22 cellular contexts compared by ENCODE assay signal in genomic region chr7:54090652-54091213, GRCh38.
DNase-seq lines count a peak whose midpoint lies in the region; ATAC-seq, FAIRE-seq and TF ChIP-seq lines count a peak whose summit lies in the region.
"Had no signal": no experiment of that assay in that cellular context is flagged by ENCODE, and none has a peak within 500 bp of the region (broad histone marks: within the 10 kb centered on the region; RNA-seq: fewer than 3 reads in every experiment).

No MANE protein-coding gene starts in this region.

- H3K4me3 Mint-ChIP-seq in WTC11 (no peak overlapping the region), neural progenitor cell (no peak overlapping the region)
- H3K4me3 Mint-ChIP-seq: CD4-positive, alpha-beta T cell; HFFc6 had no signal

- ATAC-seq in WTC11 (peak; percentile 92), GM21390 (IDR thresholded peaks at IDR 0.05; ENCODE audit: unreplicated experiment) (no peak), Right ventricle myocardium superior (ENCODE audit: poor library complexity) (no peak)
- ATAC-seq: HCT116, HepG2 had no signal

- CTCF ChIA-PET in WTC11 (lab: Charles Lee), result no interaction called here

- no peak for DNase-seq in H54 (ENCODE audit: insufficient read length, low spot score)
- no peak for DNase-seq in WTC11 (ENCODE audit: low spot score)
- DNase-seq in iPS DF 4.7 (ENCODE audit: extremely low read depth, low spot score), result peak; percentile 16
- DNase-seq in neural progenitor cell (ENCODE audit: low spot score), result no peak
- no peak for DNase-seq in Right ventricle myocardium superior
- DNase-seq in G401 (ENCODE audit: low spot score), result no peak
- DNase-seq: ACHN; BE2C; C1 segment of cervical spinal cord; Caco-2; CD4-positive, alpha-beta T cell; DMS79; H7; HFFc6; KBM-7 had no signal

- TF ChIP-seq POLR2A in H54 (IDR thresholded peaks at IDR 0.05; ENCODE audit: low read depth, low read length), result no peak

- H3K27me3 ChIP-seq in neural progenitor cell, result no peaks in the 10 kb centered on the region
- H3K27me3 ChIP-seq: BE2C had no signal

- TF ChIP-seq CTCF in WTC11 (IDR thresholded peaks at IDR 0.05) (no peak), neural progenitor cell (IDR thresholded peaks at IDR 0.05) (no peak)

- H3K27ac Mint-ChIP-seq in WTC11 (no peak overlapping the region), neural progenitor cell (no peak overlapping the region)
- H3K27ac Mint-ChIP-seq: CD4-positive, alpha-beta T cell; HFFc6; IgD-negative memory B cell had no signal

- POLR2A ChIA-PET in WTC11 (lab: Charles Lee), result no interaction called here

- H3K4me1 Mint-ChIP-seq in WTC11, result peaks cover 7% of the 10 kb centered on the region
- H3K4me1 Mint-ChIP-seq in neural progenitor cell, result no peaks in the 10 kb centered on the region
- H3K4me1 Mint-ChIP-seq: IgD-negative memory B cell had no signal

- H3K36me3 ChIP-seq in neural progenitor cell, result no peaks in the 10 kb centered on the region
- H3K36me3 ChIP-seq: BE2C had no signal

- FAIRE-seq in H54 (lab: Jason Lieb, UNC), result peak; percentile 38
- FAIRE-seq: A204.1, D721Med, GM12878, HepG2 had no signal

- H3K27me3 Mint-ChIP-seq in WTC11 (ENCODE audit: low read depth), result no peaks in the 10 kb centered on the region
- no peaks in the 10 kb centered on the region for H3K27me3 Mint-ChIP-seq in neural progenitor cell (ENCODE audit: insufficient read depth, low read depth)
- H3K27me3 Mint-ChIP-seq: CD4-positive, alpha-beta T cell; IgD-negative memory B cell had no signal

- H3K4me3 ChIP-seq in neural progenitor cell, result no peak overlapping the region
- H3K4me3 ChIP-seq: GM12878 had no signal

- in situ Hi-C loops in G401 (cut with HindIII; ENCODE audit: low sequenced_read_pairs), result no loop called here

- peaks cover 8% of the 10 kb centered on the region for H3K9me3 Mint-ChIP-seq in WTC11
- H3K9me3 Mint-ChIP-seq in neural progenitor cell, result no peaks in the 10 kb centered on the region

- no peaks in the 10 kb centered on the region for H3F3A ChIP-seq in neural progenitor cell (ENCODE audit: low read depth)

- H3K36me3 Mint-ChIP-seq in WTC11 (no peaks in the 10 kb centered on the region), neural progenitor cell (no peaks in the 10 kb centered on the region)
- H3K36me3 Mint-ChIP-seq: IgD-negative memory B cell had no signal

- H3K4me1 ChIP-seq in neural progenitor cell, result no peaks in the 10 kb centered on the region
- H3K4me1 ChIP-seq: BE2C, Caco-2 had no signal

- H4K20me1 ChIP-seq in neural progenitor cell (ENCODE audit: low read depth), result no peaks in the 10 kb centered on the region

- H2AFZ ChIP-seq in neural progenitor cell (replicated peaks), result peak overlapping the region; percentile 15

- no peak overlapping the region for H3K9ac ChIP-seq in neural progenitor cell

- H3K79me2 ChIP-seq in neural progenitor cell (ENCODE audit: low read depth), result no peaks in the 10 kb centered on the region

- H3K27ac ChIP-seq in neural progenitor cell, result no peak overlapping the region

- no peaks in the 10 kb centered on the region for H3K9me3 ChIP-seq in neural progenitor cell (ENCODE audit: low read depth)
- H3K9me3 ChIP-seq: BE2C, Caco-2 had no signal

- intact Hi-C loops in Right ventricle myocardium superior (cut with DNase I), result no loop called here

- H3K4me2 ChIP-seq in neural progenitor cell, result no peak overlapping the region

TF ChIP-seq in WTC11, 78 proteins besides CTCF, POLR2A, EP300 and RAD21:
- no peak for TF ChIP-seq SP1 (CRISPR knock-in tag; conservative IDR thresholded peaks at IDR 0.05)
- TF ChIP-seq ETV6 (CRISPR knock-in tag; IDR thresholded peaks at IDR 0.05), result no peak
- no peak for TF ChIP-seq NR3C1 (CRISPR knock-in tag; conservative IDR thresholded peaks at IDR 0.05; ENCODE audit: low read depth)
- no peak for TF ChIP-seq JAZF1 (CRISPR knock-in tag; IDR thresholded peaks at IDR 0.05)
